In the genomic region with DNA sequence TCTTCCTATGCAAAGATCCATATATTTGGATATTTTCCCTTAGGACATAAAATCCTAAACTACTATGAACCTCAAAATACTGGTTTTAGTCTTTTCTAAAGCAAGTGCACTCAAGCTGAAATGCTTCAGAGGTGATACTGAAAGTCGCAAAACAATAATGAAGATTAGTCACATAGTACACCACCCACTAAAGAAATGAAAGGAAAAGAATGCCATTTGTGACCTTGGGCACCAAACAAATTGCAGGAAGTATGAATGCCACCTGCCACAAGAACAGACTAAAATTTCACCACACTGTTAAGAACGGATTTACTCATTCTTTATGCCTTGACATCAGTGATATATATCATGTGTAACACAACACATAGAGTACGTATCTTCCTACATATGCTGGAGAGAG, we compare ENCODE assay signal across 17 cellular contexts.
A peak's percentile ranks its signal among the peaks of the same experiment; 100 is the strongest.
DNase-seq lines count a peak whose midpoint lies in the region; ATAC-seq lines count a peak whose summit lies in the region.
"Had no signal": no experiment of that assay in that cellular context is flagged by ENCODE, and none has a peak within 500 bp of the region (broad histone marks: within the 10 kb centered on the region; RNA-seq: fewer than 3 reads in every experiment).

No MANE protein-coding gene starts in this region.

- ATAC-seq in GM18868 (IDR thresholded peaks at IDR 0.05; ENCODE audit: unreplicated experiment) (peak; percentile 73), GM21529 (IDR thresholded peaks at IDR 0.05; ENCODE audit: unreplicated experiment) (peak; percentile 56), HG03175 (IDR thresholded peaks at IDR 0.05; ENCODE audit: unreplicated experiment) (peak; percentile 69)
- ATAC-seq: heart left ventricle, T-cell had no signal

- DNase-seq in RPMI7951 (ENCODE audit: low read depth) (peak; percentile 1), SKM-1 (lab: John Stamatoyannopoulos, UW; ENCODE audit: unreplicated experiment) (no peak), iPS-NIHi7 (ENCODE audit: extremely low spot score) (no peak), T-helper 9 cell (no peak), occipital lobe (lab: John Stamatoyannopoulos, UW) (no peak)
- DNase-seq: activated B cell treated with CpG ODN at 0.5 μM for 24 hours; esophagus squamous epithelium; GF-D8; heart left ventricle; NCI-H2029; NCI-H526 treated with DMSO at 0.1 percent for 48 hours; nucleus accumbens; stimulated activated naive CD4-positive, alpha-beta T cell; T-cell had no signal
